13 cellular contexts compared by ENCODE assay signal in genomic region chr10:18221123-18221522, GRCh38.
"Had no signal": no experiment of that assay in that cellular context is flagged by ENCODE, and none has a peak within 500 bp of the region (broad histone marks: within the 10 kb centered on the region; RNA-seq: fewer than 3 reads in every experiment).

No MANE protein-coding gene starts in this region.

- H3K4me1 ChIP-seq: lower lobe of right lung, right atrium auricular region had no signal

- H3K9me3 ChIP-seq: esophagus squamous epithelium, left ventricle myocardium inferior, lower lobe of right lung, right atrium auricular region, sigmoid colon had no signal

- H3K4me3 ChIP-seq: esophagus squamous epithelium, left ventricle myocardium inferior, lower lobe of right lung, right atrium auricular region, sigmoid colon had no signal

- H3K36me3 ChIP-seq: esophagus squamous epithelium, left ventricle myocardium inferior, lower lobe of right lung, right atrium auricular region, sigmoid colon had no signal

- DNase-seq: effector memory CD8-positive, alpha-beta T cell; esophagus squamous epithelium; kidney; left cardiac atrium; left ventricle myocardium inferior; lower lobe of right lung; natural killer cell; sigmoid colon; small intestine; stimulated activated CD4-positive, alpha-beta T cell treated with anti-CD3 and anti-CD28 coated beads, Interleukin-12 subunit alpha, Interleukin-12 subunit beta, amount 100 ng/mL, for 4 hours; stimulated activated naive CD4-positive, alpha-beta T cell treated with Interleukin-2 at 50 U/mL for 16 hours had no signal

- H3K27ac ChIP-seq: epithelial cell of prostate, esophagus squamous epithelium, left ventricle myocardium inferior, lower lobe of right lung, right atrium auricular region had no signal

- FAIRE-seq: kidney, small intestine had no signal

- H3K27me3 ChIP-seq: esophagus squamous epithelium, right atrium auricular region, sigmoid colon had no signal

- ATAC-seq: effector memory CD8-positive, alpha-beta T cell; lower lobe of right lung; natural killer cell had no signal
